In the genomic region with DNA sequence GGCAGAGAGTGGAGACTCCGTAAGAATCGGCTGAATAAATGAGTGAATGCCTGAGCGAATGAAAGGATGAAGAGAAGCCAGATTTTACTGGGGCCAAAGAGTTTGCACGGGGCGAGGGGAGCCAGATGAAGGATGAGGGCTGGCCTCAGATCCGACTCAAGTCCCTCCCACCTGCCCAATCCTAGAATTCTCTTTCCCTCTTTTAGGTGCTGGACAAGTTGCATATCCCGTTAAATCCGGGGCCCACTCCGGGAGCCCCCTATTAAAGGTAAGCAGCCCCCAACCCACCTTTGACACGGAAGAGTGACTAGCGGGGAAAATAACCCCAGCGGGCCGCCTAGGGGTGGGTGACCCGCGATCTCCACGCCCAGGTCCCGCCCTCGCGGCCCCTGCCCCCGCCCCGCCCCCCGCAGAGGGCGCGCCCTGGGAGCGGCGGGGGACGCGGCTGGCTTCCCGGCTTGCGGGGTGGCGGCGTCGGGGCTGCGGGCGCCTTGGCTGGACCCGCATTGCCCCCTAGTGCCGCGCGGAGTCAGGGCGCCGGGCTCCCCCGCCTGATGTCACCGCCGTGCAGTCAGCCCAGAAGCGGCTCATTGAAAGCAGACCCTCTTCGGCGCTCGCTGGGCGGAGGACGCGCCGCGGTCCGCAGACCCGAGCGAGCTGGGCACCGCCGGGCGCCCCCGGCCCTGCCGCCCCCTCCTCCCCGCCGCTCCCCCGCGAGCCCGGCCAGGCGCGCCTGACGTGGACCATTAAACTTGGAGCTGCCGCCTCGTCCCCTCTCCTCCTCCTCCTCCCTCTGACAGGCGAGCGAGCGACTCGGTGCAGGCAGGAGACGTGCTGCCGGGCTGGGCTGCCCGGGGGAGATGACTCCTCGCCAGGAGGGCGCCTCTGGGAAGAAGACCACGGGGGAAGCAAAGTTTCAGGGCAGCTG, we compare ENCODE assay signal across 8 cellular contexts. TPM values are rescaled to one million over a fixed set of nuclear protein-coding genes. Genes with fewer than 3 reads are reported as not detected.
DNase-seq lines count a peak whose midpoint lies in the region; ATAC-seq and TF ChIP-seq lines count a peak whose summit lies in the region.

A gene (plus strand): TSS at position 570 of the 928 bp plus-strand sequence. CDS start 424 bp downstream, outside the sequence.

- no peaks in the 10 kb centered on the region for H3K36me3 Mint-ChIP-seq in activated CD4-positive, alpha-beta T cell treated with anti-CD3 and anti-CD28 coated beads, Interleukin-2, amount 10 ng/mL, durations not matched to agents 24 days and 14 days (ENCODE audit: low read depth)

- ATAC-seq in lower lobe of right lung (peak; percentile 93), HG03457 (IDR thresholded peaks at IDR 0.05; ENCODE audit: unreplicated experiment) (no peak)

- TF ChIP-seq CTCF in GM13977 (IDR thresholded peaks at IDR 0.05; ENCODE audit: extremely low read depth, insufficient read depth, missing control alignments) (peak; percentile 68), LNCAP (IDR thresholded peaks at IDR 0.05) (peak; percentile 39), lower lobe of right lung (IDR thresholded peaks at IDR 0.05) (peak; percentile 59)

- peaks cover 5% of the 10 kb centered on the region for H3K4me1 Mint-ChIP-seq in activated CD4-positive, alpha-beta T cell treated with anti-CD3 and anti-CD28 coated beads, Interleukin-2, amount 10 ng/mL, durations not matched to agents 24 days and 14 days

- H3K27ac ChIP-seq in lower lobe of right lung, result peak within 1 kb of the TSS; percentile 41

- H3K4me3 Mint-ChIP-seq in activated CD4-positive, alpha-beta T cell treated with anti-CD3 and anti-CD28 coated beads, Interleukin-2, amount 10 ng/mL, durations not matched to agents 24 days and 14 days, result peak within 1 kb of the TSS; percentile 60

- no peaks in the 10 kb centered on the region for H3K9me3 ChIP-seq in lower lobe of right lung

- in situ Hi-C loops in GM13977 (cut with MboI; ENCODE audit: low pct_unique_long_range_greater_than_20kb, low sequenced_read_pairs, unreplicated experiment), result no loop called here

- H3K27me3 Mint-ChIP-seq in activated CD4-positive, alpha-beta T cell treated with anti-CD3 and anti-CD28 coated beads, Interleukin-2, amount 10 ng/mL, durations not matched to agents 24 days and 14 days, result peaks cover 48% of the 10 kb centered on the region

- peaks cover 15% of the 10 kb centered on the region for H3K4me1 ChIP-seq in lower lobe of right lung

- H3K27ac Mint-ChIP-seq in activated CD4-positive, alpha-beta T cell treated with anti-CD3 and anti-CD28 coated beads, Interleukin-2, amount 10 ng/mL, durations not matched to agents 24 days and 14 days, result no peak within 1 kb of the TSS

- peak within 1 kb of the TSS; percentile 50 for H3K4me3 ChIP-seq in lower lobe of right lung

- H3K36me3 ChIP-seq in lower lobe of right lung, result no peaks in the 10 kb centered on the region

- DNase-seq in 8988T (peak; percentile 96), GM13977 (ENCODE audit: low spot score) (peak; percentile 88), dermis blood vessel endothelial cell (peak; percentile 76), lower lobe of right lung (peak; percentile 76)
- DNase-seq in activated CD4-positive, alpha-beta T cell treated with anti-CD3 and anti-CD28 coated beads, Interleukin-2, amount 10 ng/mL, durations not matched to agents 24 days and 14 days, result peak; percentile 75
- peak; percentile 11 to 50 (median 16) for DNase-seq in stimulated activated CD4-positive, alpha-beta T cell treated with anti-CD3 and anti-CD28 coated beads, TNF-alpha, amount 100 ng/mL, for 48 hours (ENCODE audit: low read depth in 3 of 3)

- H3K27me3 ChIP-seq in lower lobe of right lung (ENCODE audit: low read depth), result peaks cover 4% of the 10 kb centered on the region

- no peaks in the 10 kb centered on the region for H3K9me3 Mint-ChIP-seq in activated CD4-positive, alpha-beta T cell treated with anti-CD3 and anti-CD28 coated beads, Interleukin-2, amount 10 ng/mL, durations not matched to agents 24 days and 14 days

- intact Hi-C loops in activated CD4-positive, alpha-beta T cell treated with anti-CD3 and anti-CD28 coated beads, Interleukin-2, amount 10 ng/mL, durations not matched to agents 24 days and 14 days (cut with micrococcal nuclease), result loop anchor here (5.0 to 10.0 kb wide), 3 partner anchors 144 to 631 kb away; no protein-coding TSS in a partner anchor
- intact Hi-C loops in lower lobe of right lung (cut with DNase I), result no loop called here

RNA-seq across cellular contexts. Expression of the gene that starts here (rescaled TPM):
- not detected in 2 replicates for total RNA-seq in activated CD4-positive, alpha-beta T cell treated with anti-CD3 and anti-CD28 coated beads, Interleukin-2, amount 10 ng/mL, durations not matched to agents 24 days and 14 days
- total RNA-seq in dermis blood vessel endothelial cell, result 0.34 TPM in 1 of 2 replicates, not detected in the other
- 3.8 TPM for total RNA-seq in lower lobe of right lung

Comparison
In these comparisons a context has a peak if more than half of its experiments do, and no peak if none do; other contexts are left out.
1. Peak in DNase-seq in activated CD4-positive, alpha-beta T cell treated with anti-CD3 and anti-CD28 coated beads, Interleukin-2, amount 10 ng/mL, durations not matched to agents 24 days and 14 days; RNA of the gene not detected or under 1 TPM.
2. Peak in DNase-seq in dermis blood vessel endothelial cell; RNA of the gene not detected or under 1 TPM.
3. DNase-seq: peak in every context shown above with its lines; median percentile 96 in 8988T; 88 in GM13977; 76 in dermis blood vessel endothelial cell; 76 in lower lobe of right lung; 75 in activated CD4-positive, alpha-beta T cell treated with anti-CD3 and anti-CD28 coated beads, Interleukin-2, amount 10 ng/mL, durations not matched to agents 24 days and 14 days; 16 in stimulated activated CD4-positive, alpha-beta T cell treated with anti-CD3 and anti-CD28 coated beads, TNF-alpha, amount 100 ng/mL, for 48 hours.